Comparison of ENCODE assay signal across 11 cellular contexts in genomic region chr1:226111865-226112395, GRCh38. TPM values are rescaled to one million over a fixed set of nuclear protein-coding genes. Genes with fewer than 3 reads are reported as not detected.
DNase-seq lines count a peak whose midpoint lies in the region; ATAC-seq and TF ChIP-seq lines count a peak whose summit lies in the region.
"Had no signal": no experiment of that assay in that cellular context is flagged by ENCODE, and none has a peak within 500 bp of the region (broad histone marks: within the 10 kb centered on the region; RNA-seq: fewer than 3 reads in every experiment).

No MANE protein-coding gene starts in this region.

- peaks cover 24% of the 10 kb centered on the region for H3K36me3 Mint-ChIP-seq in Calu3 (ENCODE audit: insufficient read depth, unreplicated experiment)

- intact Hi-C loops in Calu3 (cut with micrococcal nuclease; ENCODE audit: unreplicated experiment) (no loop called here), dorsolateral prefrontal cortex (cut with DNase I) (no loop called here)

- peak overlapping the region; percentile 86 for H3K4me3 Mint-ChIP-seq in Calu3 (ENCODE audit: low read depth, unreplicated experiment)

- H3K36me3 ChIP-seq in KMS-11 (ENCODE audit: insufficient read depth) = no peaks in the 10 kb centered on the region
- H3K36me3 ChIP-seq in osteoblast (ENCODE audit: insufficient read depth, low read length) = no peaks in the 10 kb centered on the region
- H3K36me3 ChIP-seq in smooth muscle cell (ENCODE audit: low read depth) = no peaks in the 10 kb centered on the region

- H3K27ac ChIP-seq in KMS-11 = no peak overlapping the region; the same call in 1 of the 2 replicates
- peak overlapping the region in 56 of 59 donors; percentile 8 to 99 (median 98) for H3K27ac ChIP-seq in dorsolateral prefrontal cortex
- no peak overlapping the region for H3K27ac ChIP-seq in osteoblast (ENCODE audit: low read depth, low read length)
- H3K27ac ChIP-seq in smooth muscle cell (ENCODE audit: low read depth) = no peak overlapping the region

- no peaks in the 10 kb centered on the region for H3K9me3 ChIP-seq in osteoblast (ENCODE audit: low read depth, low read length)
- H3K9me3 ChIP-seq in smooth muscle cell (replicated peaks; ENCODE audit: low read depth) = no peaks in the 10 kb centered on the region

- 63% methylated on average over 8 of the region's 8 CpGs for WGBS in smooth muscle cell (ENCODE audit: low lambda C conversion rate)

- peak overlapping the region; percentile 10; the same call in 1 of the 2 replicates for H2AFZ ChIP-seq in KMS-11 (ENCODE audit: low read depth)
- H2AFZ ChIP-seq in osteoblast (ENCODE audit: low read length) = peak overlapping the region; percentile 17
- no peak overlapping the region for H2AFZ ChIP-seq in smooth muscle cell (ENCODE audit: low read depth)

- H4K20me1 ChIP-seq in KMS-11 (ENCODE audit: insufficient read depth) (no peaks in the 10 kb centered on the region), osteoblast (ENCODE audit: insufficient read depth, low read length) (no peaks in the 10 kb centered on the region), smooth muscle cell (ENCODE audit: low read depth) (no peaks in the 10 kb centered on the region)

- no peak for TF ChIP-seq CTCF in Calu3 (IDR thresholded peaks at IDR 0.05; ENCODE audit: unreplicated experiment)
- TF ChIP-seq CTCF in KMS-11 (conservative IDR thresholded peaks at IDR 0.05; ENCODE audit: low read depth, low read length) = no peak
- TF ChIP-seq CTCF in dorsolateral prefrontal cortex (IDR thresholded peaks at IDR 0.05 in 54 of 56, conservative IDR thresholded peaks at IDR 0.05 in 2 of 56; ENCODE audit: low read depth in 1 of 56, partially characterized antibody in 56 of 56) = no peak
- no peak for TF ChIP-seq CTCF in osteoblast (IDR thresholded peaks at IDR 0.05; ENCODE audit: extremely low read depth, low read depth, low read length)
- no peak for TF ChIP-seq CTCF in smooth muscle cell (IDR thresholded peaks at IDR 0.05; ENCODE audit: borderline replicate concordance, insufficient read depth, poor library complexity, severe bottlenecking)

- H3K4me2 ChIP-seq in KMS-11 (peak overlapping the region; percentile 89), osteoblast (ENCODE audit: insufficient read depth, low read length) (no peak overlapping the region), smooth muscle cell (no peak overlapping the region)

- CTCF ChIA-PET in Calu3 (lab: Charles Lee) = interaction anchor here (0.6 to 1.4 kb wide), 2 partner anchors 11 to 337 kb away, joined by 3 to 6 read pairs; no protein-coding TSS in a partner anchor

- BruUV-seq in Calu3 (replicated peaks; lab: Mats Ljungman, UMichigan) = no TSS peak

- no peaks in the 10 kb centered on the region for H3K27me3 Mint-ChIP-seq in Calu3 (ENCODE audit: unreplicated experiment)

- no peaks in the 10 kb centered on the region for H3K9me3 Mint-ChIP-seq in Calu3 (ENCODE audit: low read depth, unreplicated experiment)

- peaks cover 12% of the 10 kb centered on the region for H3F3A ChIP-seq in smooth muscle cell (ENCODE audit: low read depth)

- ATAC-seq in GM21737 (IDR thresholded peaks at IDR 0.05; ENCODE audit: unreplicated experiment) = no peak

- H3K27me3 ChIP-seq in KMS-11 (ENCODE audit: insufficient read depth, low read depth) = no peaks in the 10 kb centered on the region
- H3K27me3 ChIP-seq in dorsolateral prefrontal cortex = no peaks in the 10 kb centered on the region
- no peaks in the 10 kb centered on the region for H3K27me3 ChIP-seq in osteoblast (ENCODE audit: insufficient read depth, low read length)
- no peaks in the 10 kb centered on the region for H3K27me3 ChIP-seq in smooth muscle cell (ENCODE audit: low read depth)

- no peak for DNase-seq in Calu3
- peak in 2 of 10 donors; percentile 13 to 43 for DNase-seq in dorsolateral prefrontal cortex
- DNase-seq in osteoblast (ENCODE audit: insufficient read length, low spot score, missing footprints) = peak; percentile 81
- no peak for DNase-seq in mesenteric fat pad (ENCODE audit: low spot score)
- DNase-seq in smooth muscle cell (lab: John Stamatoyannopoulos, UW; ENCODE audit: unreplicated experiment) = no peak
- DNase-seq: IMR-90, kidney, NCI-H2081 treated with DMSO at 0.1 percent for 48 hours had no signal

- H3K4me3 ChIP-seq in KMS-11 (IDR thresholded peaks at IDR 0.05; ENCODE audit: insufficient read depth, low read depth, low read length) = no peak overlapping the region
- no peak overlapping the region for H3K4me3 ChIP-seq in dorsolateral prefrontal cortex
- no peak overlapping the region for H3K4me3 ChIP-seq in osteoblast (ENCODE audit: insufficient read depth, low read length)
- H3K4me3 ChIP-seq in smooth muscle cell = no peak overlapping the region

- no peak overlapping the region for H3K27ac Mint-ChIP-seq in Calu3 (ENCODE audit: unreplicated experiment)

- H3K79me2 ChIP-seq in KMS-11 (ENCODE audit: insufficient read depth, low read depth) (no peaks in the 10 kb centered on the region), osteoblast (ENCODE audit: insufficient read depth, low read length) (no peaks in the 10 kb centered on the region), smooth muscle cell (ENCODE audit: low read depth) (no peaks in the 10 kb centered on the region)
- H3K79me2 ChIP-seq: parathyroid adenoma had no signal

- H3K9ac ChIP-seq in KMS-11 = no peak overlapping the region; the same call in 1 of the 2 replicates
- no peak overlapping the region for H3K9ac ChIP-seq in smooth muscle cell (ENCODE audit: low read depth)
- H3K9ac ChIP-seq: parathyroid adenoma had no signal

- H3K4me1 Mint-ChIP-seq in Calu3 (ENCODE audit: low read depth, unreplicated experiment) = peaks cover 44% of the 10 kb centered on the region

- H3K4me1 ChIP-seq in KMS-11 (ENCODE audit: low read depth, poor library complexity, severe bottlenecking) (peaks cover 39% of the 10 kb centered on the region), osteoblast (ENCODE audit: insufficient read depth, low read length) (peaks cover 18% of the 10 kb centered on the region), smooth muscle cell (ENCODE audit: low read depth) (peaks cover 32% of the 10 kb centered on the region)

RNA-seq across cellular contexts. Expression of gene H3-3A, which starts 49.4 kb away (rescaled TPM):
- total RNA-seq in Calu3 (2022) = 539 and 568 TPM in 2 replicates
- total RNA-seq in dorsolateral prefrontal cortex = 100 to 1,000 TPM; 134 to 298 (median 177) TPM
- 127 and 166 TPM in 2 replicates for total RNA-seq in osteoblast
- total RNA-seq in mesenteric fat pad = 321 TPM
- 459 and 461 TPM in 2 replicates for total RNA-seq in smooth muscle cell
- polyA plus RNA-seq in smooth muscle cell = 426 and 430 TPM in 2 replicates

Comparison
In these comparisons a context has a peak if more than half of its experiments do, and no peak if none do; other contexts are left out.
1. H3K27ac ChIP-seq: peak in dorsolateral prefrontal cortex (56 of 59); none in KMS-11 (single experiment), osteoblast (single experiment) and smooth muscle cell (single experiment).